ENCODE assay signal across 13 cellular contexts in the genomic region with DNA sequence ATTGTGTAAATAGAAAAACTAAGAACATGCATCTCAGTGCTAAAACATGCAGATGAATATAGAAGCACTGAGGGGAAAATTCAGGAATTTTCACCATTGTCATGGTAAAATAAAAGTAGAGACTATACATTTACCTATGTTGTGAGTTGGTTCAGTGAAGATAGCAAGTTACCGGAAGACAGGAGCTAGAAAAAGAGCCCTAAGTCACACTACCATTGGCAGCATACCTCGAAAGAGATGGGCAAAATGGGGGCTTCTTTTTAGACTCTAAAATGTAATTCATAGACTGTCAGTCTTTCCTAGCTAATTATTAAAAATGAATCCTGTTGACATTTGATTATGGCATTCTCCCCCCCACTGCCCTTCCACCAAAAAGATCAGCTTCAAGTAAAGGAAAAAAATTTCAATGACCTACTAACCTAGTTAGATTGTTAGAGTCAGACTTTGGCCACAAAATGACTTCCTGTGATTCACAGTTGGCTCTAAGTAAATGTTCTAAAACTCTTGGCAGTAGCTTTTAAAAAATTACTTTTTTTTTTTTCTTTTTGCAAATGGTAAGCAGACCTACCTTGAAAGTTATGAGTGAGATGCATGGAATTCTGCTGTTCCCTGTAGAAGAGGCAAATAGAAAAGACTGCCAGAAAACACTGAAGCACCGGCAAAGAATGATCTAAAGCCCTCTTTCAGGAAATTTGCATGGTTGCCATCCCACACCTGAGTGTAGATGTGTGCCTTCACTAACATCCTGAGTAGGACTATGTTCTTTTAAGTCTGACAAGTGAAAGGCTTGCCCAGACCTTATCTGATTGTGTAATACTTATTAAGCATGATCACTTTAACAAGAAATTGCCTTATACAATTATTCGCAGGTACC. TPM values are rescaled to one million over a fixed set of nuclear protein-coding genes. Genes with fewer than 3 reads are reported as not detected.
DNase-seq lines count a peak whose midpoint lies in the region; ATAC-seq and TF ChIP-seq lines count a peak whose summit lies in the region.
"Had no signal": no experiment of that assay in that cellular context is flagged by ENCODE, and none has a peak within 500 bp of the region (broad histone marks: within the 10 kb centered on the region; RNA-seq: fewer than 3 reads in every experiment).

No MANE protein-coding gene starts in this region.

- H4K91ac ChIP-seq in neuronal stem cell (ENCODE audit: low read depth, low read length, poor library complexity), result no peak overlapping the region

- peak overlapping the region in 7 of 8 donors; percentile 8 to 96 (median 85) for H3K27ac Mint-ChIP-seq in CD8-positive, alpha-beta memory T cell
- no peak overlapping the region for H3K27ac Mint-ChIP-seq in Calu3 (ENCODE audit: unreplicated experiment)
- H3K27ac Mint-ChIP-seq: nephron had no signal

- no peak overlapping the region for H3K23ac ChIP-seq in neuronal stem cell (ENCODE audit: low read depth, low read length, poor library complexity)

- peak; percentile 75 to 79 for ATAC-seq in lower lobe of right lung
- no peak for ATAC-seq in stimulated activated naive CD8-positive, alpha-beta T cell treated with anti-CD3 and anti-CD28 coated beads, Interleukin-15, Interleukin-2, amounts not matched to agents 100 U/mL and 50 U/mL, for 24 hours

- no CpG with 5 or more reads among the region's 4 CpGs for WGBS in neuronal stem cell (ENCODE audit: extremely low coverage in 2 of 2, insufficient read length in 2 of 2, insufficient replicate concordance in 1 of 2), 2 donors

- no peak overlapping the region for H3K9ac ChIP-seq in neuronal stem cell (ENCODE audit: low read depth, low read length, poor library complexity)

- no TSS peak for BruUV-seq in Calu3 (replicated peaks; lab: Mats Ljungman, UMichigan)

- H4K8ac ChIP-seq in neuronal stem cell (ENCODE audit: low read depth, low read length), result no peak overlapping the region

- no peak overlapping the region for H3K27ac ChIP-seq in CD8-positive, alpha-beta memory T cell (ENCODE audit: low read depth, low read length)
- peak overlapping the region; percentile 4 for H3K27ac ChIP-seq in effector memory CD4-positive, alpha-beta T cell (ENCODE audit: insufficient read depth, low read length, poor library complexity, severe bottlenecking)
- H3K27ac ChIP-seq in lower lobe of right lung (no peak overlapping the region), neuronal stem cell (replicated peaks; ENCODE audit: low read length) (no peak overlapping the region), vagina (no peak overlapping the region)
- H3K27ac ChIP-seq: stomach had no signal

- no peaks in the 10 kb centered on the region for H3K9me3 ChIP-seq in CD8-positive, alpha-beta memory T cell (ENCODE audit: low read length)
- no peaks in the 10 kb centered on the region for H3K9me3 ChIP-seq in effector memory CD4-positive, alpha-beta T cell (ENCODE audit: control insufficient read depth, low read length)
- H3K9me3 ChIP-seq in lower lobe of right lung (no peaks in the 10 kb centered on the region), neuronal stem cell (replicated peaks in 1 of 2; ENCODE audit: control insufficient read depth in 2 of 2, insufficient read depth in 1 of 2, low read depth in 1 of 2, low read length in 2 of 2) (no peaks in the 10 kb centered on the region), vagina (no peaks in the 10 kb centered on the region)
- H3K9me3 ChIP-seq: Caco-2, stomach had no signal

- no peak overlapping the region for H3K18ac ChIP-seq in neuronal stem cell (ENCODE audit: low read length)

- peak in 1 of 5 donors; percentile 45 for DNase-seq in CD8-positive, alpha-beta memory T cell
- DNase-seq in RKO (ENCODE audit: low spot score) (peak; percentile 30), lower lobe of right lung (no peak), neuronal stem cell (ENCODE audit: low spot score) (no peak), Calu3 (no peak), vagina (ENCODE audit: extremely low spot score in 2 of 2) (no peak)
- no peak for DNase-seq in effector memory CD4-positive, alpha-beta T cell
- DNase-seq in stimulated activated naive CD8-positive, alpha-beta T cell treated with anti-CD3 and anti-CD28 coated beads, Interleukin-15, Interleukin-2, amounts not matched to agents 100 U/mL and 50 U/mL, for 24 hours, result no peak
- DNase-seq: Caco-2, hypothalamus, NCI-H526 treated with DMSO at 0.1 percent for 48 hours, stomach had no signal

- no peak overlapping the region for H2BK120ac ChIP-seq in neuronal stem cell (ENCODE audit: low read depth, low read length)

- H2AK5ac ChIP-seq in neuronal stem cell (ENCODE audit: low read depth, low read length), result no peak overlapping the region

- H2BK5ac ChIP-seq in neuronal stem cell (ENCODE audit: low read length), result no peak overlapping the region

- no peak overlapping the region for H3K14ac ChIP-seq in neuronal stem cell (ENCODE audit: low read length)

- H3K27me3 ChIP-seq in CD8-positive, alpha-beta memory T cell (ENCODE audit: insufficient read depth, low read length, poor library complexity, severe bottlenecking), result no peaks in the 10 kb centered on the region
- H3K27me3 ChIP-seq in effector memory CD4-positive, alpha-beta T cell (replicated peaks; ENCODE audit: control insufficient read depth, insufficient read depth, low read length, poor library complexity, severe bottlenecking), result no peaks in the 10 kb centered on the region
- H3K27me3 ChIP-seq in lower lobe of right lung (ENCODE audit: low read depth) (no peaks in the 10 kb centered on the region), neuronal stem cell (ENCODE audit: control insufficient read depth in 3 of 3, insufficient read depth in 3 of 3, low read depth in 1 of 3, low read length in 3 of 3) (no peaks in the 10 kb centered on the region), vagina (no peaks in the 10 kb centered on the region)
- H3K27me3 ChIP-seq: stomach had no signal

- no peak overlapping the region for H2AFZ ChIP-seq in neuronal stem cell (ENCODE audit: low read length)

- no peak for TF ChIP-seq POLR2A in vagina (IDR thresholded peaks at IDR 0.05)

- no peaks in the 10 kb centered on the region for H3K9me3 Mint-ChIP-seq in CD8-positive, alpha-beta memory T cell
- H3K9me3 Mint-ChIP-seq in Calu3 (ENCODE audit: low read depth, unreplicated experiment), result peaks cover 1% of the 10 kb centered on the region

- H3K27me3 Mint-ChIP-seq in CD8-positive, alpha-beta memory T cell, result no peaks in the 10 kb centered on the region
- no peaks in the 10 kb centered on the region for H3K27me3 Mint-ChIP-seq in Calu3 (ENCODE audit: unreplicated experiment)

- peak overlapping the region; percentile 32 to 86 (median 64) for H3K4me3 Mint-ChIP-seq in CD8-positive, alpha-beta memory T cell
- no peak overlapping the region for H3K4me3 Mint-ChIP-seq in Calu3 (ENCODE audit: low read depth, unreplicated experiment)
- H3K4me3 Mint-ChIP-seq: nephron had no signal

- peaks cover 5% of the 10 kb centered on the region for H3K4me1 ChIP-seq in CD8-positive, alpha-beta memory T cell (ENCODE audit: insufficient read depth, low read length)
- peaks cover 14% of the 10 kb centered on the region for H3K4me1 ChIP-seq in effector memory CD4-positive, alpha-beta T cell (ENCODE audit: control insufficient read depth, insufficient read depth, low read length, poor library complexity, severe bottlenecking)
- H3K4me1 ChIP-seq in lower lobe of right lung (peaks cover 10% of the 10 kb centered on the region), neuronal stem cell (ENCODE audit: control insufficient read depth in 2 of 2, insufficient read depth in 1 of 2, low read depth in 1 of 2, low read length in 2 of 2) (no peaks in the 10 kb centered on the region), vagina (peaks cover 8% of the 10 kb centered on the region)
- H3K4me1 ChIP-seq: Caco-2 had no signal

- no peaks in the 10 kb centered on the region for H3K79me1 ChIP-seq in neuronal stem cell (ENCODE audit: low read depth, low read length)

- CTCF ChIA-PET in CD8-positive, alpha-beta memory T cell (lab: Charles Lee), result no interaction called here
- CTCF ChIA-PET in Calu3 (lab: Charles Lee), result no interaction called here

- H3K4ac ChIP-seq in neuronal stem cell (ENCODE audit: low read length), result no peak overlapping the region

- TF ChIP-seq CTCF in lower lobe of right lung (IDR thresholded peaks at IDR 0.05) (no peak), Calu3 (IDR thresholded peaks at IDR 0.05; ENCODE audit: unreplicated experiment) (no peak), vagina (IDR thresholded peaks at IDR 0.05) (no peak)

- POLR2A ChIA-PET in CD8-positive, alpha-beta memory T cell (lab: Charles Lee), result no interaction called here

- H3K4me1 Mint-ChIP-seq in CD8-positive, alpha-beta memory T cell, result peaks cover 24 to 35% (median 26%) of the 10 kb centered on the region in 3 donors
- peaks cover 11% of the 10 kb centered on the region for H3K4me1 Mint-ChIP-seq in Calu3 (ENCODE audit: low read depth, unreplicated experiment)

- H3K36me3 ChIP-seq in CD8-positive, alpha-beta memory T cell (ENCODE audit: insufficient read depth, low read length), result no peaks in the 10 kb centered on the region
- no peaks in the 10 kb centered on the region for H3K36me3 ChIP-seq in effector memory CD4-positive, alpha-beta T cell (ENCODE audit: control insufficient read depth, insufficient read depth, low read length)
- no peaks in the 10 kb centered on the region for H3K36me3 ChIP-seq in lower lobe of right lung
- no peaks in the 10 kb centered on the region for H3K36me3 ChIP-seq in neuronal stem cell (replicated peaks in 1 of 2; ENCODE audit: control insufficient read depth in 2 of 2, insufficient read depth in 2 of 2, low read length in 2 of 2)
- no peaks in the 10 kb centered on the region for H3K36me3 ChIP-seq in vagina
- H3K36me3 ChIP-seq: stomach had no signal

- H2BK15ac ChIP-seq in neuronal stem cell (ENCODE audit: low read length), result no peak overlapping the region

- H3K36me3 Mint-ChIP-seq in CD8-positive, alpha-beta memory T cell, result peaks cover 0 to 6% (median 0%) of the 10 kb centered on the region in 3 donors
- H3K36me3 Mint-ChIP-seq in Calu3 (ENCODE audit: insufficient read depth, unreplicated experiment), result no peaks in the 10 kb centered on the region

- no peak overlapping the region for H2BK12ac ChIP-seq in neuronal stem cell (ENCODE audit: low read length)

- H3K4me3 ChIP-seq in CD8-positive, alpha-beta memory T cell (ENCODE audit: low read length), result no peak overlapping the region
- H3K4me3 ChIP-seq in effector memory CD4-positive, alpha-beta T cell (ENCODE audit: insufficient read depth, low read depth, low read length, poor library complexity, severe bottlenecking), result no peak overlapping the region
- H3K4me3 ChIP-seq in lower lobe of right lung (no peak overlapping the region), neuronal stem cell (ENCODE audit: low read length in 2 of 2) (no peak overlapping the region), vagina (no peak overlapping the region)
- H3K4me3 ChIP-seq: stomach had no signal

- no peak overlapping the region for H3K4me2 ChIP-seq in neuronal stem cell (ENCODE audit: insufficient read depth, low read length, poor library complexity, severe bottlenecking)

- intact Hi-C loops in lower lobe of right lung (cut with DNase I) (no loop called here), Calu3 (cut with micrococcal nuclease; ENCODE audit: unreplicated experiment) (no loop called here), vagina (cut with DNase I) (no loop called here)

RNA-seq across cellular contexts. Expression of gene ARSJ, which starts 26.4 kb away (rescaled TPM):
- not detected for total RNA-seq in CD8-positive, alpha-beta memory T cell
- polyA plus RNA-seq in CD8-positive, alpha-beta memory T cell, result 0.37 TPM
- total RNA-seq in lower lobe of right lung (8.4 TPM), Calu3 (2022) (12.5 and 13.3 TPM in 2 replicates), vagina (5.4 TPM)
- polyA plus RNA-seq in neuronal stem cell (2013, experiment 1 of 2), result 0.11 TPM
- 0.11 TPM for polyA plus RNA-seq in neuronal stem cell (2013, experiment 2 of 2)
